In genomic region chr2:176140130-176140519, GRCh38 we compare ENCODE assay signal across 8 cellular contexts. TPM values are rescaled to one million over a fixed set of nuclear protein-coding genes. Genes with fewer than 3 reads are reported as not detected.
DNase-seq lines count a peak whose midpoint lies in the region; ATAC-seq and TF ChIP-seq lines count a peak whose summit lies in the region.

No MANE protein-coding gene starts in this region.

- no peak overlapping the region for H2BK12ac ChIP-seq in mesenchymal stem cell (ENCODE audit: low read length in 2 of 2)

- no peak overlapping the region for H2AFZ ChIP-seq in mesenchymal stem cell (ENCODE audit: low read depth, low read length)

- no peak overlapping the region for H3K18ac ChIP-seq in mesenchymal stem cell (ENCODE audit: low read depth in 1 of 2, low read length in 2 of 2)

- H3K4ac ChIP-seq in mesenchymal stem cell (ENCODE audit: low read depth in 1 of 2, low read length in 2 of 2) = no peak overlapping the region

- H3K9me3 Mint-ChIP-seq in stimulated activated naive CD8-positive, alpha-beta T cell treated with anti-CD3 and anti-CD28 coated beads, Interleukin-15, amount 100 ng/mL, for 72 hours = peaks cover 0 to 6% of the 10 kb centered on the region in 2 donors
- H3K9me3 Mint-ChIP-seq in activated T-helper 17 cell treated with anti-CD3 and anti-CD28 coated beads, Interleukin-2, amount 50 U/mL, for 72 hours = peaks cover 4% of the 10 kb centered on the region
- peaks cover 4% of the 10 kb centered on the region for H3K9me3 Mint-ChIP-seq in activated CD4-positive, alpha-beta memory T cell treated with anti-CD3 and anti-CD28 coated beads for 36 hours

- no peak overlapping the region for H4K91ac ChIP-seq in mesenchymal stem cell (ENCODE audit: low read length)

- H3K36me3 ChIP-seq in ascending aorta (peaks cover 0 to 3% of the 10 kb centered on the region in 2 donors), mesenchymal stem cell (ENCODE audit: control insufficient read depth in 1 of 2, insufficient read depth in 2 of 2, low read depth in 1 of 2, low read length in 2 of 2) (no peaks in the 10 kb centered on the region)

- H3K27ac Mint-ChIP-seq in stimulated activated naive CD8-positive, alpha-beta T cell treated with anti-CD3 and anti-CD28 coated beads, Interleukin-15, amount 100 ng/mL, for 72 hours = no peak overlapping the region
- H3K27ac Mint-ChIP-seq in activated T-helper 17 cell treated with anti-CD3 and anti-CD28 coated beads, Interleukin-2, amount 50 U/mL, for 72 hours = no peak overlapping the region
- H3K27ac Mint-ChIP-seq in activated CD4-positive, alpha-beta memory T cell treated with anti-CD3 and anti-CD28 coated beads for 36 hours = no peak overlapping the region

- CTCF ChIA-PET in activated CD4-positive, alpha-beta memory T cell treated with anti-CD3 and anti-CD28 coated beads for 36 hours (lab: Charles Lee) = interaction anchor here (0.6 to 10.6 kb wide), 20 partner anchors 9 to 1010 kb away, joined by 3 to 108 read pairs (median 4); no protein-coding TSS in a partner anchor

- intact Hi-C loops in ascending aorta (cut with DNase I) = loop anchor here (1.0 to 5.0 kb wide), 4 partner anchors 47 to 498 kb away; partner anchors contain the start of gene HOXD1
- intact Hi-C loops in activated CD4-positive, alpha-beta memory T cell treated with anti-CD3 and anti-CD28 coated beads for 36 hours (cut with micrococcal nuclease) = loop anchor here (1.0 kb wide), 2 partner anchors 315 to 414 kb away; no protein-coding TSS in a partner anchor

- H3K9me3 ChIP-seq in ascending aorta (no peaks in the 10 kb centered on the region), mesenchymal stem cell (ENCODE audit: control insufficient read depth, low read length) (no peaks in the 10 kb centered on the region)

- peak overlapping the region; percentile 44 to 56 for H3K27ac ChIP-seq in ascending aorta
- no peak overlapping the region for H3K27ac ChIP-seq in mesenchymal stem cell (ENCODE audit: low read length, poor library complexity, severe bottlenecking)

- peak overlapping the region; percentile 96 for H3K9ac ChIP-seq in mesenchymal stem cell (ENCODE audit: low read length)

- DNase-seq in stimulated activated naive CD8-positive, alpha-beta T cell treated with anti-CD3 and anti-CD28 coated beads, Interleukin-15, amount 100 ng/mL, for 72 hours = no peak
- DNase-seq in stimulated activated naive CD8-positive, alpha-beta T cell treated with anti-CD3 and anti-CD28 coated beads, Interleukin-15, Interleukin-2, amounts not matched to agents 100 U/mL and 50 U/mL, for 24 hours = no peak
- DNase-seq in ascending aorta (ENCODE audit: low spot score in 2 of 2) (peak in 1 of 2 donors; percentile 70), mesenchymal stem cell (no peak), superior temporal gyrus (ENCODE audit: extremely low spot score) (no peak)
- DNase-seq in activated CD4-positive, alpha-beta memory T cell treated with anti-CD3 and anti-CD28 coated beads for 36 hours = no peak

- 47% methylated on average over 11 of the region's 13 CpGs for WGBS in mesenchymal stem cell

- peaks cover 9% of the 10 kb centered on the region for H3K79me1 ChIP-seq in mesenchymal stem cell (replicated peaks; ENCODE audit: low read length, poor library complexity, severe bottlenecking)

- no peak overlapping the region for H2BK15ac ChIP-seq in mesenchymal stem cell (ENCODE audit: low read depth, poor library complexity, severe bottlenecking)

- H2BK120ac ChIP-seq in mesenchymal stem cell (ENCODE audit: low read depth, low read length) = no peak overlapping the region

- H3K23ac ChIP-seq in mesenchymal stem cell (ENCODE audit: low read length in 2 of 2) = no peak overlapping the region

- peak overlapping the region; percentile 58 to 64 for H3K4me3 ChIP-seq in ascending aorta
- peak overlapping the region; percentile 20 to 82 for H3K4me3 ChIP-seq in mesenchymal stem cell (ENCODE audit: insufficient read depth in 1 of 2, low read depth in 1 of 2, low read length in 2 of 2)

- H3K14ac ChIP-seq in mesenchymal stem cell (ENCODE audit: low read length in 2 of 2) = no peak overlapping the region

- H3K27me3 Mint-ChIP-seq in stimulated activated naive CD8-positive, alpha-beta T cell treated with anti-CD3 and anti-CD28 coated beads, Interleukin-15, amount 100 ng/mL, for 72 hours = peaks cover 100% of the 10 kb centered on the region
- H3K27me3 Mint-ChIP-seq in activated T-helper 17 cell treated with anti-CD3 and anti-CD28 coated beads, Interleukin-2, amount 50 U/mL, for 72 hours = peaks cover 75% of the 10 kb centered on the region
- H3K27me3 Mint-ChIP-seq in activated CD4-positive, alpha-beta memory T cell treated with anti-CD3 and anti-CD28 coated beads for 36 hours = peaks cover 75% of the 10 kb centered on the region

- no peak overlapping the region for H2BK5ac ChIP-seq in mesenchymal stem cell (ENCODE audit: low read depth, low read length, poor library complexity, severe bottlenecking)

- H3K4me1 ChIP-seq in ascending aorta = peaks cover 0 to 14% of the 10 kb centered on the region in 2 donors
- H3K4me1 ChIP-seq in mesenchymal stem cell (ENCODE audit: control insufficient read depth, insufficient read depth, low read depth, low read length) = peaks cover 15% of the 10 kb centered on the region

- no peak for ATAC-seq in stimulated activated naive CD8-positive, alpha-beta T cell treated with anti-CD3 and anti-CD28 coated beads, Interleukin-15, amount 100 ng/mL, for 72 hours
- no peak for ATAC-seq in stimulated activated naive CD8-positive, alpha-beta T cell treated with anti-CD3 and anti-CD28 coated beads, Interleukin-15, Interleukin-2, amounts not matched to agents 100 U/mL and 50 U/mL, for 24 hours
- no peak for ATAC-seq in HG02763 (IDR thresholded peaks at IDR 0.05; ENCODE audit: unreplicated experiment)
- no peak for ATAC-seq in activated T-helper 17 cell treated with anti-CD3 and anti-CD28 coated beads, Interleukin-2, amount 50 U/mL, for 72 hours (replicated peaks)

- TF ChIP-seq CTCF in ascending aorta (IDR thresholded peaks at IDR 0.05) = no peak

- POLR2A ChIA-PET in activated CD4-positive, alpha-beta memory T cell treated with anti-CD3 and anti-CD28 coated beads for 36 hours (lab: Charles Lee) = interaction anchor here (0.6 kb wide), 1 partner anchor 673 kb away, joined by 3 read pairs; no protein-coding TSS in a partner anchor

- peaks cover 31% of the 10 kb centered on the region for H3K4me1 Mint-ChIP-seq in stimulated activated naive CD8-positive, alpha-beta T cell treated with anti-CD3 and anti-CD28 coated beads, Interleukin-15, amount 100 ng/mL, for 72 hours
- no peaks in the 10 kb centered on the region for H3K4me1 Mint-ChIP-seq in activated T-helper 17 cell treated with anti-CD3 and anti-CD28 coated beads, Interleukin-2, amount 50 U/mL, for 72 hours
- H3K4me1 Mint-ChIP-seq in activated CD4-positive, alpha-beta memory T cell treated with anti-CD3 and anti-CD28 coated beads for 36 hours (ENCODE audit: low read depth) = peaks cover 19% of the 10 kb centered on the region

- H2AK5ac ChIP-seq in mesenchymal stem cell (ENCODE audit: low read length, severe bottlenecking) = no peak overlapping the region

- H3K4me2 ChIP-seq in mesenchymal stem cell (ENCODE audit: low read length, poor library complexity, severe bottlenecking) = peak overlapping the region; percentile 92

- H3K27me3 ChIP-seq in ascending aorta = no peaks in the 10 kb centered on the region
- peaks cover 0 to 62% of the 10 kb centered on the region in 2 experiments for H3K27me3 ChIP-seq in mesenchymal stem cell (ENCODE audit: control insufficient read depth in 1 of 2, insufficient read depth in 1 of 2, low read length in 2 of 2)

- peaks cover 19% of the 10 kb centered on the region for H3K36me3 Mint-ChIP-seq in activated T-helper 17 cell treated with anti-CD3 and anti-CD28 coated beads, Interleukin-2, amount 50 U/mL, for 72 hours (ENCODE audit: low read depth)
- peaks cover 12% of the 10 kb centered on the region for H3K36me3 Mint-ChIP-seq in activated CD4-positive, alpha-beta memory T cell treated with anti-CD3 and anti-CD28 coated beads for 36 hours

- no peak overlapping the region for H4K8ac ChIP-seq in mesenchymal stem cell (ENCODE audit: low read length)

- H3K4me3 Mint-ChIP-seq in stimulated activated naive CD8-positive, alpha-beta T cell treated with anti-CD3 and anti-CD28 coated beads, Interleukin-15, amount 100 ng/mL, for 72 hours = peak overlapping the region; percentile 64 to 67
- H3K4me3 Mint-ChIP-seq in activated T-helper 17 cell treated with anti-CD3 and anti-CD28 coated beads, Interleukin-2, amount 50 U/mL, for 72 hours = no peak overlapping the region
- no peak overlapping the region for H3K4me3 Mint-ChIP-seq in activated CD4-positive, alpha-beta memory T cell treated with anti-CD3 and anti-CD28 coated beads for 36 hours

RNA-seq across cellular contexts. Expression of gene HOXD8, which starts 10.6 kb away (rescaled TPM):
- 19.8 TPM for total RNA-seq in ascending aorta
- polyA plus RNA-seq in mesenchymal stem cell (2013, experiment 1 of 2) = 0.11 TPM
- 0.19 TPM for polyA plus RNA-seq in mesenchymal stem cell (2013, experiment 2 of 2)
- not detected for total RNA-seq in activated T-helper 17 cell treated with anti-CD3 and anti-CD28 coated beads, Interleukin-2, amount 50 U/mL, for 72 hours
- total RNA-seq in activated CD4-positive, alpha-beta memory T cell treated with anti-CD3 and anti-CD28 coated beads for 36 hours = not detected

RNA-seq across cellular contexts. Expression of gene HOXD4, which starts 11.2 kb away (rescaled TPM):
- total RNA-seq in ascending aorta = 13.6 TPM
- 0.07 TPM for polyA plus RNA-seq in mesenchymal stem cell (2013, experiment 1 of 2)
- not detected for polyA plus RNA-seq in mesenchymal stem cell (2013, experiment 2 of 2)
- total RNA-seq in activated T-helper 17 cell treated with anti-CD3 and anti-CD28 coated beads, Interleukin-2, amount 50 U/mL, for 72 hours = not detected
- not detected for total RNA-seq in activated CD4-positive, alpha-beta memory T cell treated with anti-CD3 and anti-CD28 coated beads for 36 hours

RNA-seq across cellular contexts. Expression of gene HOXD3, which starts 17.0 kb away (rescaled TPM):
- total RNA-seq in ascending aorta = 8.6 TPM
- not detected for polyA plus RNA-seq in mesenchymal stem cell (2013, experiment 1 of 2)
- not detected for polyA plus RNA-seq in mesenchymal stem cell (2013, experiment 2 of 2)
- total RNA-seq in activated T-helper 17 cell treated with anti-CD3 and anti-CD28 coated beads, Interleukin-2, amount 50 U/mL, for 72 hours = not detected
- total RNA-seq in activated CD4-positive, alpha-beta memory T cell treated with anti-CD3 and anti-CD28 coated beads for 36 hours = not detected

RNA-seq across cellular contexts. Expression of gene HOXD9, which starts 17.6 kb away (rescaled TPM):
- not detected for total RNA-seq in ascending aorta
- polyA plus RNA-seq in mesenchymal stem cell (2013, experiment 1 of 2) = not detected
- not detected for polyA plus RNA-seq in mesenchymal stem cell (2013, experiment 2 of 2)
- not detected for total RNA-seq in activated T-helper 17 cell treated with anti-CD3 and anti-CD28 coated beads, Interleukin-2, amount 50 U/mL, for 72 hours
- total RNA-seq in activated CD4-positive, alpha-beta memory T cell treated with anti-CD3 and anti-CD28 coated beads for 36 hours = not detected

RNA-seq across cellular contexts. Expression of gene HOXD10, which starts 23.5 kb away (rescaled TPM):
- total RNA-seq in ascending aorta = not detected
- not detected for polyA plus RNA-seq in mesenchymal stem cell (2013, experiment 1 of 2)
- not detected for polyA plus RNA-seq in mesenchymal stem cell (2013, experiment 2 of 2)
- not detected for total RNA-seq in activated T-helper 17 cell treated with anti-CD3 and anti-CD28 coated beads, Interleukin-2, amount 50 U/mL, for 72 hours
- not detected for total RNA-seq in activated CD4-positive, alpha-beta memory T cell treated with anti-CD3 and anti-CD28 coated beads for 36 hours

Comparison
In these comparisons a context has a peak if more than half of its experiments do, and no peak if none do; other contexts are left out.
1. H3K4me3 Mint-ChIP-seq: peak in stimulated activated naive CD8-positive, alpha-beta T cell treated with anti-CD3 and anti-CD28 coated beads, Interleukin-15, amount 100 ng/mL, for 72 hours (2 of 2); none in activated T-helper 17 cell treated with anti-CD3 and anti-CD28 coated beads, Interleukin-2, amount 50 U/mL, for 72 hours (single experiment) and activated CD4-positive, alpha-beta memory T cell treated with anti-CD3 and anti-CD28 coated beads for 36 hours (single experiment).
2. RNA of gene HOXD8, which starts 10.6 kb away (total RNA-seq): 19.8 TPM in ascending aorta (single experiment); not detected in activated T-helper 17 cell treated with anti-CD3 and anti-CD28 coated beads, Interleukin-2, amount 50 U/mL, for 72 hours and not detected in activated CD4-positive, alpha-beta memory T cell treated with anti-CD3 and anti-CD28 coated beads for 36 hours; every median in the first group is over 10 times any median in the second.
3. RNA of gene HOXD4, which starts 11.2 kb away (total RNA-seq): 13.6 TPM in ascending aorta (single experiment); not detected in activated T-helper 17 cell treated with anti-CD3 and anti-CD28 coated beads, Interleukin-2, amount 50 U/mL, for 72 hours and not detected in activated CD4-positive, alpha-beta memory T cell treated with anti-CD3 and anti-CD28 coated beads for 36 hours; every median in the first group is over 10 times any median in the second.